ENCODE assay signal across 25 cellular contexts in the genomic region with DNA sequence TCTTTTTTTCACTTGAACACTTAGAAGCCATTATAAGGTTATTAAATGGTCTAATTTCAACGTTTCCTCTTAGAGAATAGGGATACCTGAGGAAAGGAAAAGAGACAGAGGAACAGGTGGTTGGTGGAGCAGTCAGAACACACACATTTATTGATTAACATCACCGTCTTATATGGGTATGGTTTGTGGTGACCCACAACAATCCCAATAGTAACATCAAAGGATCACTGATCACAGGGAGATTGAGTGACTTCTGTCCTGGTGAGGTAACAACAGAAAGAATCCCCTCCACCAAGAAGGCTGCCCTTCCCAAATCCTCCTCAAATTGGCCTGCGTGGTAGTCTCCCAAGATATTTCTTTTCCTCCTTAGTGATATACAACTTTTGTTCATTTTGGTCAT.
"Had no signal": no experiment of that assay in that cellular context is flagged by ENCODE, and none has a peak within 500 bp of the region (broad histone marks: within the 10 kb centered on the region; RNA-seq: fewer than 3 reads in every experiment).

No MANE protein-coding gene starts in this region.

- H3K9ac ChIP-seq: neural progenitor cell, parathyroid adenoma had no signal

- H3K36me3 ChIP-seq: neural progenitor cell, ovary, right lobe of liver, sigmoid colon, stomach, thoracic aorta, thyroid gland, tibial nerve, upper lobe of right lung, uterus had no signal

- H3K27ac ChIP-seq: neural progenitor cell, ovary, parathyroid adenoma, psoas muscle, right lobe of liver, sigmoid colon, stomach, thoracic aorta, thyroid gland, tibial nerve, upper lobe of right lung, uterus had no signal

- H3K79me2 ChIP-seq: parathyroid adenoma had no signal

- H3K27me3 ChIP-seq: neural progenitor cell, ovary, right lobe of liver, sigmoid colon, stomach, thyroid gland, tibial nerve, upper lobe of right lung, uterus had no signal

- H3K9me3 ChIP-seq: ovary, right lobe of liver, thyroid gland, upper lobe of right lung had no signal

- H2AFZ ChIP-seq: neural progenitor cell, parathyroid adenoma had no signal

- FAIRE-seq: small intestine had no signal

- H3K4me1 ChIP-seq: neural progenitor cell, parathyroid adenoma, psoas muscle, right lobe of liver, sigmoid colon, stomach, tibial nerve, upper lobe of right lung, uterus had no signal

- H3K4me2 ChIP-seq: neural progenitor cell had no signal

- DNase-seq: naive thymus-derived CD4-positive, alpha-beta T cell; natural killer cell; occipital lobe; ovary; posterior cingulate gyrus; psoas muscle; right cardiac atrium; right lobe of liver; sigmoid colon; small intestine; stimulated activated CD4-positive, alpha-beta T cell treated with anti-CD3 and anti-CD28 coated beads, Interleukin-15, amount 100 ng/mL, for 24 hours; stimulated activated CD4-positive, alpha-beta T cell treated with anti-CD3 and anti-CD28 coated beads, Interleukin-2, amount 100 ng/mL, for 24 hours; stimulated activated CD4-positive, alpha-beta T cell treated with anti-CD3 and anti-CD28 coated beads, Interleukin-2, amount 100 ng/mL, for 48 hours; stimulated activated CD4-positive, alpha-beta T cell treated with anti-CD3 and anti-CD28 coated beads, Interleukin-4, amount 100 ng/mL, for 24 hours; stimulated activated naive B cell treated with anti-CD40 and anti-IgM and Interleukin-4, amounts not matched to agents 10 μg/mL and 1 μg/mL and 100 μg/mL, for 72 hours; stimulated activated naive CD4-positive, alpha-beta T cell treated with Interleukin-2 at 50 U/mL for 16 hours; stomach; thyroid gland; upper lobe of right lung; uterus had no signal

- ATAC-seq: naive thymus-derived CD4-positive, alpha-beta T cell; natural killer cell; psoas muscle; right cardiac atrium; right lobe of liver; stimulated activated effector memory CD8-positive, alpha-beta T cell treated with anti-CD3 and anti-CD28 coated beads, Interleukin-12 subunit alpha, Interleukin-12 subunit beta, amount 100 ng/mL, for 72 hours; stimulated activated naive B cell treated with anti-CD40 and anti-IgM and Interleukin-4, amounts not matched to agents 10 μg/mL and 1 μg/mL and 100 μg/mL, for 72 hours; upper lobe of right lung had no signal

- H3K4me3 ChIP-seq: neural progenitor cell, ovary, psoas muscle, right lobe of liver, sigmoid colon, stomach, thoracic aorta, thyroid gland, tibial nerve, upper lobe of right lung, uterus had no signal
